In genomic region chr9:121763561-121764370, GRCh38 we compare ENCODE assay signal across 28 cellular contexts.
A peak's percentile ranks its signal among the peaks of the same experiment; 100 is the strongest.
DNase-seq lines count a peak whose midpoint lies in the region; ATAC-seq, FAIRE-seq and TF ChIP-seq lines count a peak whose summit lies in the region.
"Had no signal": no experiment of that assay in that cellular context is flagged by ENCODE, and none has a peak within 500 bp of the region (broad histone marks: within the 10 kb centered on the region; RNA-seq: fewer than 3 reads in every experiment).

No MANE protein-coding gene starts in this region.

- peaks cover 33% of the 10 kb centered on the region for H3K36me3 Mint-ChIP-seq in HFFc6 (ENCODE audit: low read depth)
- no peaks in the 10 kb centered on the region for H3K36me3 Mint-ChIP-seq in activated naive CD4-positive, alpha-beta T cell treated with anti-CD3 and anti-CD28 coated beads, Interleukin-2, amount 10 ng/mL, durations not matched to agents 7 days and 5 days
- H3K36me3 Mint-ChIP-seq: CD8-positive, alpha-beta memory T cell; naive thymus-derived CD4-positive, alpha-beta T cell had no signal

- H3K27ac ChIP-seq in ascending aorta (peak overlapping the region; percentile 68 to 83), lower lobe of right lung (peak overlapping the region; percentile 24), stomach (peak overlapping the region in 4 of 5 donors; percentile 73 to 79 (median 75)), GM23248 (no peak overlapping the region)
- H3K27ac ChIP-seq: brain microvascular endothelial cell, HL-60 had no signal

- no peak overlapping the region for H3K9ac ChIP-seq in GM23248

- no peak for TF ChIP-seq EP300 in stomach (IDR thresholded peaks at IDR 0.05)

- H3K27ac Mint-ChIP-seq in HFFc6, result peak overlapping the region; percentile 57; the same call in 1 of the 2 replicates
- H3K27ac Mint-ChIP-seq in activated naive CD4-positive, alpha-beta T cell treated with anti-CD3 and anti-CD28 coated beads, Interleukin-2, amount 10 ng/mL, durations not matched to agents 7 days and 5 days, result no peak overlapping the region
- H3K27ac Mint-ChIP-seq: activated CD8-positive, alpha-beta T cell treated with anti-CD3 and anti-CD28 coated beads, Interleukin-2, amount 10 ng/mL, durations not matched to agents 7 days and 5 days; naive thymus-derived CD4-positive, alpha-beta T cell had no signal

- H3K36me3 ChIP-seq in ascending aorta (peaks cover 81 to 86% of the 10 kb centered on the region in 2 donors), lower lobe of right lung (peaks cover 93% of the 10 kb centered on the region), stomach (peaks cover 74 to 100% (median 96%) of the 10 kb centered on the region in 4 donors), GM23248 (ENCODE audit: low read depth) (peaks cover 8% of the 10 kb centered on the region)

- FAIRE-seq in urothelium cell line (lab: Jason Lieb, UNC), result no peak

- peaks cover 40% of the 10 kb centered on the region for H3K4me1 Mint-ChIP-seq in HFFc6 (ENCODE audit: low read depth)
- H3K4me1 Mint-ChIP-seq in activated naive CD4-positive, alpha-beta T cell treated with anti-CD3 and anti-CD28 coated beads, Interleukin-2, amount 10 ng/mL, durations not matched to agents 7 days and 5 days, result no peaks in the 10 kb centered on the region
- H3K4me1 Mint-ChIP-seq: CD8-positive, alpha-beta memory T cell; naive thymus-derived CD4-positive, alpha-beta T cell had no signal

- TF ChIP-seq CTCF in HFFc6 (IDR thresholded peaks at IDR 0.05), result no peak
- no peak for TF ChIP-seq CTCF in ascending aorta (IDR thresholded peaks at IDR 0.05)
- TF ChIP-seq CTCF in lower lobe of right lung (IDR thresholded peaks at IDR 0.05), result no peak
- no peak for TF ChIP-seq CTCF in stomach (IDR thresholded peaks at IDR 0.05)

- no peaks in the 10 kb centered on the region for H4K20me1 ChIP-seq in GM23248 (ENCODE audit: insufficient read depth)

- H2AFZ ChIP-seq in GM23248, result no peak overlapping the region
- H2AFZ ChIP-seq: GM23338 had no signal

- intact Hi-C loops in ascending aorta (cut with DNase I) (no loop called here), lower lobe of right lung (cut with DNase I) (no loop called here), stomach (cut with DNase I; ENCODE audit: low total_unique reads) (no loop called here)

- no peak overlapping the region for H3K4me2 ChIP-seq in GM23248 (ENCODE audit: unreplicated experiment)
- H3K4me2 ChIP-seq: GM23338 had no signal

- peak in 1 of 2 donors; percentile 31 for ATAC-seq in lower lobe of right lung
- ATAC-seq: activated CD8-positive, alpha-beta T cell treated with anti-CD3 and anti-CD28 coated beads, Interleukin-2, amount 10 ng/mL, durations not matched to agents 7 days and 5 days; GM23338; naive thymus-derived CD4-positive, alpha-beta T cell had no signal

- H3K4me1 ChIP-seq in ascending aorta (peaks cover 6 to 21% of the 10 kb centered on the region in 2 donors), lower lobe of right lung (peaks cover 17% of the 10 kb centered on the region), stomach (peaks cover 19 to 28% (median 21%) of the 10 kb centered on the region in 4 donors), GM23248 (ENCODE audit: insufficient read depth) (peaks cover 14% of the 10 kb centered on the region)

- H3K4me3 Mint-ChIP-seq in HFFc6, result no peak overlapping the region
- no peak overlapping the region for H3K4me3 Mint-ChIP-seq in activated naive CD4-positive, alpha-beta T cell treated with anti-CD3 and anti-CD28 coated beads, Interleukin-2, amount 10 ng/mL, durations not matched to agents 7 days and 5 days
- H3K4me3 Mint-ChIP-seq: activated CD8-positive, alpha-beta T cell treated with anti-CD3 and anti-CD28 coated beads, Interleukin-2, amount 10 ng/mL, durations not matched to agents 7 days and 5 days; activated naive CD4-positive, alpha-beta T cell treated with anti-CD3 and anti-CD28 coated beads for 36 hours; CD8-positive, alpha-beta memory T cell; GM23338; naive thymus-derived CD4-positive, alpha-beta T cell had no signal

- DNase-seq in HFFc6 (no peak), ascending aorta (ENCODE audit: low spot score in 2 of 2) (no peak), lower lobe of right lung (no peak), stomach (no peak), urothelium cell line (ENCODE audit: low spot score) (no peak), GM23248 (no peak)
- no peak for DNase-seq in activated naive CD4-positive, alpha-beta T cell treated with anti-CD3 and anti-CD28 coated beads, Interleukin-2, amount 10 ng/mL, durations not matched to agents 7 days and 5 days
- DNase-seq: activated CD4-positive, alpha-beta T cell treated with anti-CD3 and anti-CD28 coated beads for 1 hour; activated CD8-positive, alpha-beta T cell treated with anti-CD3 and anti-CD28 coated beads, Interleukin-2, amount 10 ng/mL, durations not matched to agents 7 days and 5 days; activated naive CD4-positive, alpha-beta T cell treated with anti-CD3 and anti-CD28 coated beads for 36 hours; adrenal gland; brain microvascular endothelial cell; CD8-positive, alpha-beta memory T cell; effector CD4-positive, alpha-beta T cell; MV-4-11; naive thymus-derived CD4-positive, alpha-beta T cell; NCI-H1436; NCI-H2081; NCI-H226; NCI-H69; occipital lobe; PC-3; stimulated activated naive CD4-positive, alpha-beta T cell; T-helper 2 cell had no signal

- no peaks in the 10 kb centered on the region for H3K9me2 ChIP-seq in GM23248 (ENCODE audit: insufficient read depth)

- CTCF ChIA-PET in activated naive CD4-positive, alpha-beta T cell treated with anti-CD3 and anti-CD28 coated beads, Interleukin-2, amount 10 ng/mL, durations not matched to agents 7 days and 5 days (lab: Charles Lee), result no interaction called here

- no peaks in the 10 kb centered on the region for H3K9me3 ChIP-seq in ascending aorta
- H3K9me3 ChIP-seq in lower lobe of right lung, result no peaks in the 10 kb centered on the region
- H3K9me3 ChIP-seq in stomach, result no peaks in the 10 kb centered on the region
- H3K9me3 ChIP-seq in GM23248 (ENCODE audit: low read depth), result no peaks in the 10 kb centered on the region
- H3K9me3 ChIP-seq: adrenal gland, suprapubic skin had no signal

- no peaks in the 10 kb centered on the region for H3F3A ChIP-seq in GM23248 (ENCODE audit: insufficient read depth)

- in situ Hi-C loops in GM23248 (cut with MboI), result no loop called here

- TF ChIP-seq POLR2A in stomach (IDR thresholded peaks at IDR 0.05), result no peak

- 85 to 93% (median 88%) methylated on average over 13 to 21 of the region's 21 CpGs for WGBS in stomach, 5 donors
- 92 to 95% methylated on average over 20 of the region's 21 CpGs for WGBS in GM23248 (ENCODE audit: low coverage in 1 of 2, low lambda C conversion rate in 2 of 2, missing lambda C conversion rate in 2 of 2), 2 experiments

- H3K4me3 ChIP-seq in ascending aorta (no peak overlapping the region), lower lobe of right lung (no peak overlapping the region), stomach (no peak overlapping the region), GM23248 (no peak overlapping the region)
- H3K4me3 ChIP-seq: adrenal gland, GM23338, skin epidermis, suprapubic skin had no signal

- no peaks in the 10 kb centered on the region for H3K27me3 ChIP-seq in ascending aorta
- no peaks in the 10 kb centered on the region for H3K27me3 ChIP-seq in lower lobe of right lung (ENCODE audit: low read depth)
- no peaks in the 10 kb centered on the region for H3K27me3 ChIP-seq in stomach
- H3K27me3 ChIP-seq in GM23248 (replicated peaks; ENCODE audit: insufficient read depth), result no peaks in the 10 kb centered on the region
- H3K27me3 ChIP-seq: adrenal gland, brain microvascular endothelial cell, suprapubic skin had no signal

- H3K9me3 Mint-ChIP-seq in HFFc6, result no peaks in the 10 kb centered on the region
- H3K9me3 Mint-ChIP-seq in activated naive CD4-positive, alpha-beta T cell treated with anti-CD3 and anti-CD28 coated beads, Interleukin-2, amount 10 ng/mL, durations not matched to agents 7 days and 5 days, result no peaks in the 10 kb centered on the region
- H3K9me3 Mint-ChIP-seq: activated naive CD4-positive, alpha-beta T cell treated with anti-CD3 and anti-CD28 coated beads for 36 hours; CD8-positive, alpha-beta memory T cell; GM23338; naive thymus-derived CD4-positive, alpha-beta T cell had no signal

- peaks cover 6% of the 10 kb centered on the region; the same call in 1 of the 2 replicates for H3K27me3 Mint-ChIP-seq in HFFc6 (ENCODE audit: insufficient read depth)
- H3K27me3 Mint-ChIP-seq in activated naive CD4-positive, alpha-beta T cell treated with anti-CD3 and anti-CD28 coated beads, Interleukin-2, amount 10 ng/mL, durations not matched to agents 7 days and 5 days, result peaks cover 16% of the 10 kb centered on the region
- H3K27me3 Mint-ChIP-seq: naive thymus-derived CD4-positive, alpha-beta T cell had no signal

- no peaks in the 10 kb centered on the region for H3K79me2 ChIP-seq in GM23248 (ENCODE audit: insufficient read depth)
